Comparison of ENCODE assay signal across 1 cellular context in the genomic region with DNA sequence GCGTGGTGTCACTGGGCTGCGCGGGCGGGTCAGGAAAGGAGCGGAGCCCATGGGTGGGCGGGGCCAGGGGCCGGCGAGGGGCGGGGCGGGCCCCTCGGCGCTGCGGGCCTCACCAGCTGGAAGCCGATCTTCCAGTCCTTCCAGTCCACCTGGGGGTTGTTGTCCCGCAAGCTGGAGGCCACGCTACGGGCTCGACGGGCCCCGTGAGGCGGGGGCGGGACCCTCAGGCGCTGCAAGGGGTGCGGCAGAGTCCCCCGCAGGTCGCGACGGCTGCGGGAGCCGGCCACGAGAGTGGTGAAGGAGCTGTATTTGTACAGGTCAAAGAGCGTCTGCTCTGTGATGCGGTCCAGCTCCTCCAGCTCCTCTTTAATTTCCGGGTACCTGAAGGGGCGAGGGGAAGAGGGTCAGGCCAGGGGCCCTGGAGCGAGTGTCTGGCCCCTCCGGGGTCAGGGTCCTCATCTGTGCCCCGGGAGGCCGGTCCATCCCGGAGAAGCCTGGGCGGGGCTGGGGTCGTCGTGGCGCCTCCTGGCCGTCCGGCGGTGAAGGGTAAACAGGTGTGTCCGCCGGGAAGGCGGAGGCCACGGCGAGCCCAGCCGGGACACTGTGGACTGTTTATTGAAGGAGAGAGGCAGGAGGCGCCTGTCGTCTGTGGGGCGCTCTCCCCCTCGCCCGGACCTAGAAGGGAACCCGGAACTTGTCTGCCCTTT.
TF ChIP-seq lines count a peak whose summit lies in the region.

No MANE protein-coding gene starts in this region.

TF ChIP-seq in IMR-90, 13 proteins besides CTCF, POLR2A, EP300 and RAD21:
- TF ChIP-seq MAFK (IDR thresholded peaks at IDR 0.05; ENCODE audit: low read depth, low read length) (no peak), RFX5 (IDR thresholded peaks at IDR 0.05; ENCODE audit: low read depth, low read length) (no peak), CEBPB (IDR thresholded peaks at IDR 0.05; ENCODE audit: low read depth, low read length) (no peak), CHD1 (IDR thresholded peaks at IDR 0.05; ENCODE audit: low read depth, low read length) (no peak), BHLHE40 (IDR thresholded peaks at IDR 0.05; ENCODE audit: low read depth, low read length) (no peak), MAZ (IDR thresholded peaks at IDR 0.05; ENCODE audit: borderline replicate concordance, low read depth, low read length) (no peak; the same call in 1 of the 2 replicates), RCOR1 (IDR thresholded peaks at IDR 0.05; ENCODE audit: insufficient replicate concordance, low read length) (no peak), SMC3 (IDR thresholded peaks at IDR 0.05; ENCODE audit: low read depth, low read length) (no peak), NFE2L2 (IDR thresholded peaks at IDR 0.05; ENCODE audit: low read depth, low read length) (no peak)
- TF ChIP-seq, protein P1, sequence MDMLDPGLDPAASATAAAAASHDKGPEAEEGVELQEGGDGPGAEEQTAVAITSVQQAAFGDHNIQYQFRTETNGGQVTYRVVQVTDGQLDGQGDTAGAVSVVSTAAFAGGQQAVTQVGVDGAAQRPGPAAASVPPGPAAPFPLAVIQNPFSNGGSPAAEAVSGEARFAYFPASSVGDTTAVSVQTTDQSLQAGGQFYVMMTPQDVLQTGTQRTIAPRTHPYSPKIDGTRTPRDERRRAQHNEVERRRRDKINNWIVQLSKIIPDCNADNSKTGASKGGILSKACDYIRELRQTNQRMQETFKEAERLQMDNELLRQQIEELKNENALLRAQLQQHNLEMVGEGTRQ (IDR thresholded peaks at IDR 0.05; ENCODE audit: low read depth, low read length) = no peak
TF ChIP-seq in IMR-90: peak in this region for 0.
